Comparison of ENCODE assay signal across 12 cellular contexts in genomic region chr5:5271606-5272321, GRCh38.
DNase-seq lines count a peak whose midpoint lies in the region; ATAC-seq and TF ChIP-seq lines count a peak whose summit lies in the region.
"Had no signal": no experiment of that assay in that cellular context is flagged by ENCODE, and none has a peak within 500 bp of the region (broad histone marks: within the 10 kb centered on the region; RNA-seq: fewer than 3 reads in every experiment).

No MANE protein-coding gene starts in this region.

- no peaks in the 10 kb centered on the region for H3K9me2 ChIP-seq in neural cell (ENCODE audit: insufficient read depth, low read length)

- H2AFZ ChIP-seq in neural cell (ENCODE audit: low read depth, low read length), result no peak overlapping the region

- ATAC-seq in HG02840 (IDR thresholded peaks at IDR 0.05; ENCODE audit: low FRiP score, unreplicated experiment) (no peak), HG03520 (IDR thresholded peaks at IDR 0.05; ENCODE audit: unreplicated experiment) (no peak)
- ATAC-seq: activated T-helper 17 cell treated with anti-CD3 and anti-CD28 coated beads, Interleukin-2, amount 50 U/mL, for 72 hours had no signal

- no peak overlapping the region for H3K4me2 ChIP-seq in neural cell (ENCODE audit: low read length)

- no peaks in the 10 kb centered on the region for H3K36me3 ChIP-seq in neural cell (ENCODE audit: insufficient read depth, low read length)
- H3K36me3 ChIP-seq: neutrophil had no signal

- no peak overlapping the region for H3K27ac ChIP-seq in neural cell (ENCODE audit: low read length)
- H3K27ac ChIP-seq: neutrophil had no signal

- TF ChIP-seq RAD21 in neural cell (conservative IDR thresholded peaks at IDR 0.05), result no peak

- TF ChIP-seq CTCF in choroid plexus epithelial cell (conservative IDR thresholded peaks at IDR 0.05; ENCODE audit: low read depth, low read length), result peak; percentile 3
- TF ChIP-seq CTCF in neural cell (IDR thresholded peaks at IDR 0.05; ENCODE audit: poor library complexity, severe bottlenecking), result no peak

- no peaks in the 10 kb centered on the region for H3K27me3 ChIP-seq in neural cell (ENCODE audit: insufficient read depth, low read depth, low read length)
- H3K27me3 ChIP-seq: neutrophil had no signal

- no peaks in the 10 kb centered on the region for H4K20me1 ChIP-seq in neural cell (ENCODE audit: insufficient read depth)

- H3K4me3 ChIP-seq in choroid plexus epithelial cell (ENCODE audit: low read depth, low read length), result peak overlapping the region; percentile 38
- peak overlapping the region; percentile 17 for H3K4me3 ChIP-seq in neural cell (ENCODE audit: low read length)

- no peak for TF ChIP-seq EP300 in neural cell (conservative IDR thresholded peaks at IDR 0.05; ENCODE audit: poor library complexity, severe bottlenecking)

- no peaks in the 10 kb centered on the region for H3K9me3 ChIP-seq in neural cell (ENCODE audit: low read length)
- H3K9me3 ChIP-seq: neutrophil had no signal

- no peaks in the 10 kb centered on the region for H3F3A ChIP-seq in neural cell (ENCODE audit: insufficient read depth, low read length, poor library complexity, severe bottlenecking)

- no peak overlapping the region for H3K9ac ChIP-seq in neural cell (ENCODE audit: low read length)

- H3K79me2 ChIP-seq in neural cell (replicated peaks; ENCODE audit: insufficient read depth, low read length), result no peaks in the 10 kb centered on the region

- DNase-seq in DMS153 (lab: John Stamatoyannopoulos, UW) (peak; percentile 84), NCI-H345 (lab: John Stamatoyannopoulos, UW) (peak; percentile 46), choroid plexus epithelial cell (ENCODE audit: low read depth) (peak; percentile 53), midbrain (lab: John Stamatoyannopoulos, UW) (no peak)
- DNase-seq in stimulated activated CD4-positive, alpha-beta T cell treated with anti-CD3 and anti-CD28 coated beads, Interleukin-15, amount 100 ng/mL, for 24 hours, result no peak
- DNase-seq: CD4-positive, alpha-beta T cell; KG1 had no signal

TF ChIP-seq in neural cell, 6 proteins besides CTCF, POLR2A, EP300 and RAD21:
- TF ChIP-seq EZH2 (IDR thresholded peaks at IDR 0.05; ENCODE audit: borderline replicate concordance, insufficient read depth, low read length, poor library complexity, severe bottlenecking), result no peak
- peak; percentile 45 for TF ChIP-seq POLR2AphosphoS5 (IDR thresholded peaks at IDR 0.05)
- TF ChIP-seq MXI1 (conservative IDR thresholded peaks at IDR 0.05; ENCODE audit: poor library complexity, severe bottlenecking), result no peak
- no peak for TF ChIP-seq SMC3 (conservative IDR thresholded peaks at IDR 0.05; ENCODE audit: poor library complexity)

Comparison
In these comparisons a context has a peak if more than half of its experiments do, and no peak if none do; other contexts are left out.
1. DNase-seq: peak in DMS153 (single experiment), NCI-H345 (single experiment) and choroid plexus epithelial cell (single experiment); none in midbrain (single experiment) and stimulated activated CD4-positive, alpha-beta T cell treated with anti-CD3 and anti-CD28 coated beads, Interleukin-15, amount 100 ng/mL, for 24 hours (single experiment).